In the genomic region with DNA sequence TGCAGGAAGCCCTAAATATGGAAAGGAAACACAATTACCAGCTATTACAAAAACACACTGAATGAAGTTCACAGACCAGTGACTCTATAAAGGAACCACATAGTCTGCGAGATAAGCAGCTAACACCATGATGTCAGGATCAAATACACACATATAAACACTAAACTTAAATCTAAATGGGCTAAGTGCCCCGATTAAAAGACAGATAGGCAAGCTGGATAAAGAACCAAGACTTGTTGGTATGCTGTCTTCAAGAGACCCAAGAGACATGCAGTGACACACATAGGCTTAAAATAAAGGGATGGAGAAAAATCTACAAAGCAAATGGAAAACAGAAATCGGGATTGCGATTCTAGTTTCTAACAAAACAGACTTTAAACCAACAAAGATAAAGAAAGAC, we compare ENCODE assay signal across 35 cellular contexts.
"Had no signal": no experiment of that assay in that cellular context is flagged by ENCODE, and none has a peak within 500 bp of the region (broad histone marks: within the 10 kb centered on the region; RNA-seq: fewer than 3 reads in every experiment).

No MANE protein-coding gene starts in this region.

- H3K4me3 ChIP-seq: MG63 had no signal

- H3K9me3 ChIP-seq: MG63 had no signal

- H3K27ac ChIP-seq: KMS-11 had no signal

- H3K9ac ChIP-seq: KMS-11 had no signal

- H3K27me3 ChIP-seq: MG63 had no signal

- H3K36me3 ChIP-seq: MG63 had no signal

- DNase-seq: Karpas-422, Kasumi-1, MG63, MM.1S, MV-4-11, NCI-H1048, NCI-H1092, NCI-H1092 treated with DMSO at 0.1 percent for 48 hours, NCI-H1105, NCI-H1105 treated with DMSO at 0.1 percent for 48 hours, NCI-H1417, NCI-H1417 treated with DMSO at 0.1 percent for 48 hours, NCI-H1436, NCI-H1436 treated with DMSO at 0.1 percent for 48 hours, NCI-H146, NCI-H1694, NCI-H1694 treated with DMSO at 0.1 percent for 48 hours, NCI-H187, NCI-H187 treated with DMSO at 0.1 percent for 48 hours, NCI-H1930, NCI-H2029, NCI-H2029 treated with DMSO at 0.1 percent for 48 hours, NCI-H2081, NCI-H2081 treated with DMSO at 0.1 percent for 48 hours, NCI-H2107, NCI-H2171, NCI-H2171 treated with DMSO at 0.1 percent for 48 hours, NCI-H2227 treated with DMSO at 0.1 percent for 48 hours, NCI-H226, NCI-H345, NCI-H446, NCI-H446 treated with DMSO at 0.1 percent for 48 hours, NCI-H510A, NCI-H510A treated with DMSO at 0.1 percent for 48 hours had no signal
